Comparison of ENCODE assay signal across 13 cellular contexts in genomic region chr6:142761756-142762155, GRCh38.
DNase-seq lines count a peak whose midpoint lies in the region; ATAC-seq and TF ChIP-seq lines count a peak whose summit lies in the region.
"Had no signal": no experiment of that assay in that cellular context is flagged by ENCODE, and none has a peak within 500 bp of the region (broad histone marks: within the 10 kb centered on the region; RNA-seq: fewer than 3 reads in every experiment).

No MANE protein-coding gene starts in this region.

- no peak for TF ChIP-seq CTCF in gastrocnemius medialis (IDR thresholded peaks at IDR 0.05 in 4 of 5, conservative IDR thresholded peaks at IDR 0.05 in 1 of 5)
- no peak for TF ChIP-seq CTCF in suprapubic skin (IDR thresholded peaks at IDR 0.05)

- H3K27ac ChIP-seq in gastrocnemius medialis (no peak overlapping the region), suprapubic skin (no peak overlapping the region)
- H3K27ac ChIP-seq: right atrium auricular region had no signal

- no peaks in the 10 kb centered on the region for H3K27me3 Mint-ChIP-seq in central memory CD8-positive, alpha-beta T cell
- H3K27me3 Mint-ChIP-seq: dendritic cell treated with granulocyte-macrophage colony-stimulating factor and Interleukin-4, amounts not matched to agents 40 ng/mL and 50 ng/mL, for 4 days had no signal

- WGBS in suprapubic skin = 94% methylated on average over 1 of the region's 1 CpG

- DNase-seq in central memory CD8-positive, alpha-beta T cell (ENCODE audit: low spot score in 2 of 2) = no peak
- DNase-seq in gastrocnemius medialis = no peak
- no peak for DNase-seq in suprapubic skin (ENCODE audit: low spot score in 2 of 2)
- no peak for DNase-seq in NCI-H774 (lab: John Stamatoyannopoulos, UW)
- DNase-seq: COR-L47, immature natural killer cell, Kasumi-1, NCI-H2029 had no signal

- TF ChIP-seq POLR2A in gastrocnemius medialis (IDR thresholded peaks at IDR 0.05) = no peak
- TF ChIP-seq POLR2A in suprapubic skin (IDR thresholded peaks at IDR 0.05) = no peak

- no peak for TF ChIP-seq EP300 in suprapubic skin (IDR thresholded peaks at IDR 0.05)

- H3K36me3 ChIP-seq in gastrocnemius medialis (peaks cover 3 to 40% of the 10 kb centered on the region in 2 donors), suprapubic skin (peaks cover 48% of the 10 kb centered on the region)

- ATAC-seq in GM18873 (IDR thresholded peaks at IDR 0.05; ENCODE audit: low FRiP score, unreplicated experiment) (peak; percentile 69), GM21576 (IDR thresholded peaks at IDR 0.05; ENCODE audit: unreplicated experiment) (peak; percentile 91), HG03354 (IDR thresholded peaks at IDR 0.05; ENCODE audit: poor library complexity, severe bottlenecking, unreplicated experiment) (peak; percentile 80), gastrocnemius medialis (no peak)
- no peak for ATAC-seq in central memory CD8-positive, alpha-beta T cell (replicated peaks; ENCODE audit: extremely low read depth, poor library complexity, severe bottlenecking)

- H3K27me3 ChIP-seq in gastrocnemius medialis = no peaks in the 10 kb centered on the region
- no peaks in the 10 kb centered on the region for H3K27me3 ChIP-seq in suprapubic skin
- H3K27me3 ChIP-seq: right atrium auricular region had no signal

- H3K4me3 ChIP-seq in gastrocnemius medialis (no peak overlapping the region), suprapubic skin (no peak overlapping the region)
- H3K4me3 ChIP-seq: right atrium auricular region had no signal

- H3K4me1 Mint-ChIP-seq in central memory CD8-positive, alpha-beta T cell = peaks cover 36% of the 10 kb centered on the region

- peaks cover 58% of the 10 kb centered on the region for H3K36me3 Mint-ChIP-seq in central memory CD8-positive, alpha-beta T cell (ENCODE audit: insufficient read depth)

- no peaks in the 10 kb centered on the region for H3K9me3 Mint-ChIP-seq in central memory CD8-positive, alpha-beta T cell
- H3K9me3 Mint-ChIP-seq: dendritic cell treated with granulocyte-macrophage colony-stimulating factor and Interleukin-4, amounts not matched to agents 40 ng/mL and 50 ng/mL, for 4 days; immature natural killer cell had no signal

- H3K4me1 ChIP-seq in gastrocnemius medialis (peaks cover 0 to 3% of the 10 kb centered on the region in 2 donors), suprapubic skin (no peaks in the 10 kb centered on the region)

- H3K4me3 Mint-ChIP-seq in central memory CD8-positive, alpha-beta T cell = no peak overlapping the region
- H3K4me3 Mint-ChIP-seq: dendritic cell treated with granulocyte-macrophage colony-stimulating factor and Interleukin-4, amounts not matched to agents 40 ng/mL and 50 ng/mL, for 4 days; immature natural killer cell had no signal

- intact Hi-C loops in gastrocnemius medialis (cut with DNase I; ENCODE audit: low total_unique reads) = no loop called here

- H3K27ac Mint-ChIP-seq in central memory CD8-positive, alpha-beta T cell (ENCODE audit: low read depth) = peak overlapping the region; percentile 84
- H3K27ac Mint-ChIP-seq: dendritic cell treated with granulocyte-macrophage colony-stimulating factor and Interleukin-4, amounts not matched to agents 40 ng/mL and 50 ng/mL, for 4 days had no signal

- in situ Hi-C loops in gastrocnemius medialis (cut with MboI; ENCODE audit: low sequenced_read_pairs in 4 of 4) = no loop called here

- H3K9me3 ChIP-seq in gastrocnemius medialis (no peaks in the 10 kb centered on the region), suprapubic skin (no peaks in the 10 kb centered on the region)
- H3K9me3 ChIP-seq: right atrium auricular region had no signal

Comparison
In these comparisons a context has a peak if more than half of its experiments do, and no peak if none do; other contexts are left out.
1. ATAC-seq: peak in GM18873 (single experiment), GM21576 (single experiment) and HG03354 (single experiment); none in central memory CD8-positive, alpha-beta T cell (single experiment) and gastrocnemius medialis (0 of 2).